In genomic region chr6:35203680-35204079, GRCh38 we compare ENCODE assay signal across 21 cellular contexts. TPM values are rescaled to one million over a fixed set of nuclear protein-coding genes. Genes with fewer than 3 reads are reported as not detected.
"Had no signal": no experiment of that assay in that cellular context is flagged by ENCODE, and none has a peak within 500 bp of the region (broad histone marks: within the 10 kb centered on the region; RNA-seq: fewer than 3 reads in every experiment).

No MANE protein-coding gene starts in this region.

- ATAC-seq: activated CD8-positive, alpha-beta T cell treated with anti-CD3 and anti-CD28 coated beads for 36 hours; activated T-cell treated with anti-CD3 and anti-CD28 coated beads, Interleukin-2, amount 50 U/mL, for 4 hours; naive thymus-derived CD4-positive, alpha-beta T cell had no signal

- H3K4me3 Mint-ChIP-seq: activated B cell treated with CpG ODN at 0.5 μM for 24 hours; activated CD8-positive, alpha-beta T cell treated with anti-CD3 and anti-CD28 coated beads for 36 hours; activated T-cell treated with anti-CD3 and anti-CD28 coated beads, Interleukin-2, amount 50 U/mL, for 4 hours; endodermal cell; naive thymus-derived CD4-positive, alpha-beta T cell had no signal

- H3K4me3 ChIP-seq: adrenal gland, cardiac muscle cell, dorsolateral prefrontal cortex, skin epidermis, transverse colon, vagina had no signal

- H3K27ac Mint-ChIP-seq: activated B cell treated with CpG ODN at 0.5 μM for 24 hours; activated CD8-positive, alpha-beta T cell treated with anti-CD3 and anti-CD28 coated beads for 36 hours; endodermal cell had no signal

- H3K27ac ChIP-seq: adrenal gland, cardiac muscle cell, neutrophil, skin epidermis, transverse colon, vagina had no signal

- H3K36me3 ChIP-seq: adrenal gland, cardiac muscle cell, neutrophil, transverse colon, vagina had no signal

- DNase-seq: activated B cell treated with CpG ODN at 0.5 μM for 24 hours; activated CD4-positive, alpha-beta T cell treated with anti-CD3 and anti-CD28 coated beads for 48 hours; activated CD8-positive, alpha-beta T cell treated with anti-CD3 and anti-CD28 coated beads for 36 hours; activated effector memory CD4-positive, alpha-beta T cell treated with Interleukin-2 at 50 U/mL for 16 hours; activated naive CD4-positive, alpha-beta T cell treated with anti-CD3 and anti-CD28 coated beads, Interleukin-2, amount 50 U/mL, for 16 hours; activated T-cell treated with anti-CD3 and anti-CD28 coated beads, Interleukin-2, amount 50 U/mL, for 4 hours; adrenal gland; dorsolateral prefrontal cortex; endodermal cell; mammary epithelial cell; naive thymus-derived CD4-positive, alpha-beta T cell; retina; stimulated activated CD4-positive, alpha-beta T cell treated with anti-CD3 and anti-CD28 coated beads, Interleukin-15, amount 100 ng/mL, for 24 hours; stimulated activated CD4-positive, alpha-beta T cell treated with anti-CD3 and anti-CD28 coated beads, Interleukin-4, amount 100 ng/mL, for 1 hour; stimulated activated naive CD4-positive, alpha-beta T cell; transverse colon had no signal

- H3K4me1 ChIP-seq: adrenal gland, vagina had no signal

- H3K4me1 Mint-ChIP-seq: activated B cell treated with CpG ODN at 0.5 μM for 24 hours; naive thymus-derived CD4-positive, alpha-beta T cell had no signal

- H3K9me3 ChIP-seq: adrenal gland, neutrophil, transverse colon, vagina had no signal

- H3K27me3 ChIP-seq: adrenal gland, vagina had no signal

RNA-seq across cellular contexts. Expression of gene SCUBE3, which starts 10.1 kb away (rescaled TPM):
- total RNA-seq: activated B cell treated with CpG ODN at 0.5 μM for 24 hours; activated CD8-positive, alpha-beta T cell treated with anti-CD3 and anti-CD28 coated beads for 36 hours; mononuclear cell; naive thymus-derived CD4-positive, alpha-beta T cell had no signal
